ENCODE assay signal across 25 cellular contexts in the genomic region with DNA sequence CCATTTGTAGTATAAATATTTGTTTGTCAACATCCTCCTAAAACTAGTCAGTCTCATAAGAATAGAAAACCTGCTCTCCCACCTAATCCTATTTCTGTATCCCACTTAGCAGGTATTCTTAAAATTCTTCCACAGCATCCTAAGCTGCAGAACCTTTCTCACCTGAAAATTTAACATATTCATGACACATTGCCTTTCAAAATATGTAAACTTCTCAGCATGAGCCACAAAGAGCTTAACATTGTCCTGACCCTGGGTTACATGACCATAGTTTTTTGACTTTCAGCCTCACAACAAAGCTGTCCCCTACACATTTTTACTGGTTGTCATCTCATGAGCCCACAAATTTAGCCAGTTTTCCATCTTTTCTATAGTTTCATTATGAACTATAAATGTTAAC.
"Had no signal": no experiment of that assay in that cellular context is flagged by ENCODE, and none has a peak within 500 bp of the region (broad histone marks: within the 10 kb centered on the region; RNA-seq: fewer than 3 reads in every experiment).

No MANE protein-coding gene starts in this region.

- H3K36me3 ChIP-seq: gastrocnemius medialis, neural progenitor cell, prostate gland, right atrium auricular region, suprapubic skin, transverse colon, upper lobe of right lung, uterus had no signal

- H3K9ac ChIP-seq: neural progenitor cell, parathyroid adenoma had no signal

- H3K27ac ChIP-seq: dorsolateral prefrontal cortex, epithelial cell of prostate, gastrocnemius medialis, neural progenitor cell, parathyroid adenoma, prostate gland, right atrium auricular region, suprapubic skin, transverse colon, upper lobe of right lung, uterus had no signal

- DNase-seq: dorsolateral prefrontal cortex; effector CD4-positive, alpha-beta T cell; foreskin fibroblast; gastrocnemius medialis; head of caudate nucleus; kidney; mucosa of descending colon; naive B cell; stimulated activated CD4-positive, alpha-beta T cell treated with anti-CD3 and anti-CD28 coated beads, Interleukin-12 subunit alpha, Interleukin-12 subunit beta, amount 100 ng/mL, for 4 hours; stimulated activated CD4-positive, alpha-beta T cell treated with anti-CD3 and anti-CD28 coated beads, Interleukin-1b, Interleukin-23, amount 100 ng/mL, for 48 hours; stimulated activated CD4-positive, alpha-beta T cell treated with anti-CD3 and anti-CD28 coated beads, Interleukin-4, amount 100 ng/mL, for 1 hour; stimulated activated CD8-positive, alpha-beta memory T cell treated with anti-CD3 and anti-CD28 coated beads, Interleukin-4, amount 100 ng/mL, for 48 hours; stimulated activated naive CD4-positive, alpha-beta T cell; stimulated activated naive CD8-positive, alpha-beta T cell treated with anti-CD3 and anti-CD28 coated beads, Interleukin-15, amount 100 ng/mL, for 72 hours; transverse colon; upper lobe of right lung; uterus had no signal

- H3K4me3 ChIP-seq: dorsolateral prefrontal cortex, gastrocnemius medialis, lung, mucosa of descending colon, neural progenitor cell, prostate gland, right atrium auricular region, smooth muscle cell, suprapubic skin, transverse colon, upper lobe of right lung, uterus had no signal

- H3K27me3 ChIP-seq: dorsolateral prefrontal cortex, gastrocnemius medialis, neural progenitor cell, right atrium auricular region, suprapubic skin, transverse colon, upper lobe of right lung, uterus had no signal

- H3K4me1 ChIP-seq: neural progenitor cell, parathyroid adenoma, transverse colon, upper lobe of right lung had no signal

- H3K9me3 ChIP-seq: gastrocnemius medialis, mucosa of descending colon, prostate gland, suprapubic skin, transverse colon, upper lobe of right lung, uterus had no signal
